Comparison of ENCODE assay signal across 8 cellular contexts in the genomic region with DNA sequence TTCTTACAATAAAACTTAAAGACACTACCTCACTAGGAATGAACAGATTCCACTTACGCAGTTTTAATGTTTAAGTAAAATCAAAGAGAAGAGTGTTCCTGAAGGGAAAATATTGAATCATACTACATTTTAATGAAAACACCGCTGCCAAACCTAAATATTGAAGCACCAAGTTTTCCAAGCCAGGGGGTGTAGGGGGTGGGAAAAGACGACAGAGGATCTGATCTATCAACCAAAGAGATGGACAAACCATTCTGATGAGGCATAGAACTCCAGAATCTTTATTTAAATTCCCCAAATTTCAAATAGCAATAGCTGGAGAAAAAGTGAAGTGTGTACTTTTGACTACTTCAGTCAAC. TPM values are rescaled to one million over a fixed set of nuclear protein-coding genes. Genes with fewer than 3 reads are reported as not detected.
A peak's percentile ranks its signal among the peaks of the same experiment; 100 is the strongest.
DNase-seq lines count a peak whose midpoint lies in the region; ATAC-seq and TF ChIP-seq lines count a peak whose summit lies in the region.

No MANE protein-coding gene starts in this region.

- H3K36me3 ChIP-seq in cardiac muscle cell (no peaks in the 10 kb centered on the region), mesenchymal stem cell (ENCODE audit: control insufficient read depth in 1 of 2, insufficient read depth in 2 of 2, low read depth in 1 of 2, low read length in 2 of 2) (peaks cover 0 to 3% of the 10 kb centered on the region in 2 experiments), urinary bladder (ENCODE audit: insufficient read depth) (no peaks in the 10 kb centered on the region)

- H3K4me1 Mint-ChIP-seq in brain = peaks cover 63% of the 10 kb centered on the region

- no CpG with 5 or more reads among the region's 3 CpGs for WGBS in mesenchymal stem cell
- WGBS in urinary bladder = 11% methylated on average over 3 of the region's 3 CpGs

- H3K27ac ChIP-seq in cardiac muscle cell = peak overlapping the region; percentile 99
- peak overlapping the region; percentile 99 for H3K27ac ChIP-seq in mesenchymal stem cell (ENCODE audit: low read length, poor library complexity, severe bottlenecking)
- H3K27ac ChIP-seq in urinary bladder (ENCODE audit: low read depth) = peak overlapping the region; percentile 100

- DNase-seq in cardiac muscle cell (ENCODE audit: low read depth in 1 of 2, low spot score in 1 of 2) (no peak), Right ventricle myocardium inferior (ENCODE audit: missing footprints) (no peak), mesenchymal stem cell (no peak), NCI-H510A treated with DMSO at 0.1 percent for 48 hours (lab: John Stamatoyannopoulos, UW) (no peak), GM20000 (ENCODE audit: low spot score) (no peak)
- no peak for DNase-seq in activated effector memory CD4-positive, alpha-beta T cell treated with anti-CD3 and anti-CD28 coated beads, Interleukin-2, amount 50 U/mL, for 16 hours

- H3K4me2 ChIP-seq in mesenchymal stem cell (ENCODE audit: low read length, poor library complexity, severe bottlenecking) = peak overlapping the region; percentile 73

- no peak overlapping the region for H4K8ac ChIP-seq in mesenchymal stem cell (ENCODE audit: low read length)

- peak overlapping the region; percentile 93 to 99 (median 96) for H3K27ac Mint-ChIP-seq in brain

- peak overlapping the region; percentile 99 for H3K9ac ChIP-seq in mesenchymal stem cell (ENCODE audit: low read length)

- H2BK12ac ChIP-seq in mesenchymal stem cell (ENCODE audit: low read length in 2 of 2) = no peak overlapping the region

- H3K27me3 Mint-ChIP-seq in brain = peaks cover 9% of the 10 kb centered on the region

- H3K79me1 ChIP-seq in mesenchymal stem cell (replicated peaks; ENCODE audit: low read length, poor library complexity, severe bottlenecking) = no peaks in the 10 kb centered on the region

- H3K27me3 ChIP-seq in cardiac muscle cell (no peaks in the 10 kb centered on the region), mesenchymal stem cell (ENCODE audit: control insufficient read depth in 1 of 2, insufficient read depth in 1 of 2, low read length in 2 of 2) (no peaks in the 10 kb centered on the region)

- H3K36me3 Mint-ChIP-seq in brain = peaks cover 16% of the 10 kb centered on the region

- H3K4ac ChIP-seq in mesenchymal stem cell (ENCODE audit: low read depth in 1 of 2, low read length in 2 of 2) = no peak overlapping the region

- H3K4me1 ChIP-seq in cardiac muscle cell (ENCODE audit: low read depth) (peaks cover 14% of the 10 kb centered on the region), mesenchymal stem cell (ENCODE audit: control insufficient read depth, insufficient read depth, low read depth, low read length) (peaks cover 5% of the 10 kb centered on the region), urinary bladder (ENCODE audit: insufficient read depth) (no peaks in the 10 kb centered on the region)

- H2BK5ac ChIP-seq in mesenchymal stem cell (ENCODE audit: low read depth, low read length, poor library complexity, severe bottlenecking) = no peak overlapping the region

- no peak overlapping the region for H2BK120ac ChIP-seq in mesenchymal stem cell (ENCODE audit: low read depth, low read length)

- no peak overlapping the region for H2AK5ac ChIP-seq in mesenchymal stem cell (ENCODE audit: low read length, severe bottlenecking)

- no peak overlapping the region for H3K18ac ChIP-seq in mesenchymal stem cell (ENCODE audit: low read depth in 1 of 2, low read length in 2 of 2)

- H3K14ac ChIP-seq in mesenchymal stem cell (ENCODE audit: low read length in 2 of 2) = no peak overlapping the region

- intact Hi-C loops in Right ventricle myocardium inferior (cut with DNase I) = loop anchor here (5.0 kb wide), 1 partner anchor 143 kb away; no protein-coding TSS in a partner anchor

- ATAC-seq in Right ventricle myocardium inferior = no peak

- no peaks in the 10 kb centered on the region for H3K9me3 ChIP-seq in cardiac muscle cell (ENCODE audit: low read depth)
- no peaks in the 10 kb centered on the region for H3K9me3 ChIP-seq in mesenchymal stem cell (ENCODE audit: control insufficient read depth, low read length)

- H2AFZ ChIP-seq in mesenchymal stem cell (ENCODE audit: low read depth, low read length) = no peak overlapping the region

- no peak overlapping the region for H3K23ac ChIP-seq in mesenchymal stem cell (ENCODE audit: low read length in 2 of 2)

- no peak overlapping the region for H2BK15ac ChIP-seq in mesenchymal stem cell (ENCODE audit: low read depth, poor library complexity, severe bottlenecking)

- H3K4me3 Mint-ChIP-seq in brain = peak overlapping the region; percentile 90 to 100 (median 92)

- H4K91ac ChIP-seq in mesenchymal stem cell (ENCODE audit: low read length) = no peak overlapping the region

- no peaks in the 10 kb centered on the region for H3K9me3 Mint-ChIP-seq in brain

- H3K4me3 ChIP-seq in cardiac muscle cell (peak overlapping the region; percentile 57), mesenchymal stem cell (ENCODE audit: insufficient read depth in 1 of 2, low read depth in 1 of 2, low read length in 2 of 2) (peak overlapping the region; percentile 91 to 97), urinary bladder (ENCODE audit: low read depth, low read length) (peak overlapping the region; percentile 98)

- TF ChIP-seq CTCF in cardiac muscle cell (IDR thresholded peaks at IDR 0.05; ENCODE audit: low read depth, low read length) (no peak), brain (conservative IDR thresholded peaks at IDR 0.05) (no peak), GM20000 (IDR thresholded peaks at IDR 0.05; ENCODE audit: extremely low read depth, missing control alignments) (no peak)

RNA-seq across cellular contexts. Expression of gene ELK4, which starts 1.2 kb away (rescaled TPM):
- 9.1 and 13.0 TPM in 2 replicates for total RNA-seq in cardiac muscle cell
- 1.8 and 4.9 TPM in 2 replicates for polyA plus RNA-seq in cardiac muscle cell
- total RNA-seq in Right ventricle myocardium inferior = 35.5 TPM
- polyA plus RNA-seq in brain (ENCODE audit: insufficient read depth, low read depth, low replicate concordance) = 1.8 TPM
- polyA plus RNA-seq in mesenchymal stem cell (2013, experiment 1 of 2) = 12.7 TPM
- 12.6 TPM for polyA plus RNA-seq in mesenchymal stem cell (2013, experiment 2 of 2)
- 41.9 TPM for total RNA-seq in urinary bladder
- 5.6 TPM for polyA plus RNA-seq in urinary bladder

RNA-seq across cellular contexts. Expression of gene SLC45A3, which starts 49.7 kb away (rescaled TPM):
- total RNA-seq in cardiac muscle cell = 4.9 and 10.4 TPM in 2 replicates
- 3.8 and 7.8 TPM in 2 replicates for polyA plus RNA-seq in cardiac muscle cell
- total RNA-seq in Right ventricle myocardium inferior = 6.5 TPM
- polyA plus RNA-seq in brain (ENCODE audit: insufficient read depth, low read depth, low replicate concordance) = 16.4 TPM
- 4.2 TPM for polyA plus RNA-seq in mesenchymal stem cell (2013, experiment 1 of 2)
- polyA plus RNA-seq in mesenchymal stem cell (2013, experiment 2 of 2) = 4.5 TPM
- 4.8 TPM for total RNA-seq in urinary bladder
- polyA plus RNA-seq in urinary bladder = 2.3 TPM
